In the genomic region with DNA sequence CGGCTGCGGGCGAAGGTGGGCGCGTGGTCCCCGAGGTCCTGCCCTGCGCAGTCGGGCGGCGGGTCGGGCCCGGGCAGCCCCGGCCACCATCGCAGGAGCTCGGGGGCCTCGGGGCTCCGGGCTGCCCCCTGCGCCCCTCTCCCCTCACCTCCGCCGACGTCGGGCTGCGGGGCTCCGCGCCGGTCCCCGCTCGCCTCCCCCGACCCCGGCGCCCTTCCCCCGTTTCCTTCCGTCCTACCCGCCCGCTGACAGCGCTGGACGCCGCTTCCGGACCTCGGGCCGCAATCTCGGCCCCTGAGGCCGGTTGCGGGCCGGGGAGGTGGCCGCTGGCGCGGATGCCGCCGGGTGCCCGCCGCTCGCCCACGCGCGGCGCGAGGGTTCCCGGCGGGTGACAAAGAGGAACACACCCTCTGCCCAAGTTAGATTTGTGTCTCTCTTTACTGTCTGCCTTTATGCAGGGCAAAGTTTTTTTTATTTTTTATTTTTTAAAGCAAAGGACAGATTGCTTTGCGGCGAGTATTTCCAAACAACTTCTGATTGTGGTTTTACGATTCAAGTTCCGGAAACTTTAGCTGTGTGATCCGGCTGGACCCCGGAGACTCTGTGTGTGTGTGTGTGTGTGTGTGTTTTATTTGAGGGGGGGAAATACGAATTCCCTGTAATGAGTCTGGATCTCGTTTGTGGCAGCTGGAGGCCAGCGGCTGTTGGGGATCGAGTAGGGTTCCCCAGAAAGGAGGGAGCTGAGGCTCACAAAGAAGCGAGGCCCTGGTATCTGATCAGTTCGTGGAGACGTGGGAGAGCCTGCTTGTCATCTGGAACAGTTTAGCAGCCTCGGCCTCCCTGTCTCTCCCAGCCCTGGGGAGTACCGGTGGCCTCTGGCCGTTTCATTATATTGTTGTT, we compare ENCODE assay signal across 1 cellular context.
A peak's percentile ranks its signal among the peaks of the same experiment; 100 is the strongest.
TF ChIP-seq lines count a peak whose summit lies in the region.

No MANE protein-coding gene starts in this region.

TF ChIP-seq in IMR-90, 13 proteins besides CTCF, POLR2A, EP300 and RAD21 (continued from another document):
- TF ChIP-seq, protein P1, sequence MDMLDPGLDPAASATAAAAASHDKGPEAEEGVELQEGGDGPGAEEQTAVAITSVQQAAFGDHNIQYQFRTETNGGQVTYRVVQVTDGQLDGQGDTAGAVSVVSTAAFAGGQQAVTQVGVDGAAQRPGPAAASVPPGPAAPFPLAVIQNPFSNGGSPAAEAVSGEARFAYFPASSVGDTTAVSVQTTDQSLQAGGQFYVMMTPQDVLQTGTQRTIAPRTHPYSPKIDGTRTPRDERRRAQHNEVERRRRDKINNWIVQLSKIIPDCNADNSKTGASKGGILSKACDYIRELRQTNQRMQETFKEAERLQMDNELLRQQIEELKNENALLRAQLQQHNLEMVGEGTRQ (IDR thresholded peaks at IDR 0.05; ENCODE audit: low read depth, low read length), result no peak
- no peak for TF ChIP-seq FOS (IDR thresholded peaks at IDR 0.05; ENCODE audit: low read depth, low read length)
- peak; percentile 38; the same call in 1 of the 2 replicates for TF ChIP-seq MXI1 (IDR thresholded peaks at IDR 0.05; ENCODE audit: borderline replicate concordance, low read depth, low read length)
- no peak for TF ChIP-seq CEBPB (IDR thresholded peaks at IDR 0.05; ENCODE audit: low read depth, low read length)
